ENCODE assay signal across 22 cellular contexts in genomic region chr18:6859676-6860422, GRCh38.
"Had no signal": no experiment of that assay in that cellular context is flagged by ENCODE, and none has a peak within 500 bp of the region (broad histone marks: within the 10 kb centered on the region; RNA-seq: fewer than 3 reads in every experiment).

No MANE protein-coding gene starts in this region.

- H3K4me1 ChIP-seq: gastroesophageal sphincter, heart left ventricle, pancreas, psoas muscle, tibial artery had no signal

- H3K4me1 Mint-ChIP-seq: stimulated activated effector memory CD8-positive, alpha-beta T cell treated with anti-CD3 and anti-CD28 coated beads, Interleukin-12 subunit alpha, Interleukin-12 subunit beta, amount 100 ng/mL, for 72 hours; stimulated activated naive CD8-positive, alpha-beta T cell treated with anti-CD3 and anti-CD28 coated beads, Interleukin-15, amount 100 ng/mL, for 72 hours had no signal

- H3K4me3 ChIP-seq: gastroesophageal sphincter, heart left ventricle, lung, pancreas, psoas muscle, tibial artery had no signal

- H3K9me3 Mint-ChIP-seq: activated CD4-positive, alpha-beta memory T cell treated with anti-CD3 and anti-CD28 coated beads for 36 hours; activated T-helper 1 cell treated with anti-CD3 and anti-CD28 coated beads, Interleukin-12 subunit alpha, Interleukin-12 subunit beta, Interleukin-2, Interleukin-4 antibody, amounts not matched to agents 30 ng/mL and 10 ng/mL and 1 ng/mL, durations not matched to agents 14 hours and 24 hours and 36 hours; stimulated activated naive CD8-positive, alpha-beta T cell treated with anti-CD3 and anti-CD28 coated beads, Interleukin-15, amount 100 ng/mL, for 72 hours had no signal

- H3K9me3 ChIP-seq: heart left ventricle, pancreas, psoas muscle, tibial artery had no signal

- H3K27ac Mint-ChIP-seq: activated CD4-positive, alpha-beta memory T cell treated with anti-CD3 and anti-CD28 coated beads for 36 hours; activated T-helper 1 cell treated with anti-CD3 and anti-CD28 coated beads, Interleukin-12 subunit alpha, Interleukin-12 subunit beta, Interleukin-2, Interleukin-4 antibody, amounts not matched to agents 30 ng/mL and 10 ng/mL and 1 ng/mL, durations not matched to agents 14 hours and 24 hours and 36 hours; brain; natural killer cell treated with Interleukin-12 subunit alpha and Interleukin-12 subunit beta and Interleukin-15 and Interleukin-18, amount 100 ng/mL, for 72 hours; stimulated activated effector memory CD8-positive, alpha-beta T cell treated with anti-CD3 and anti-CD28 coated beads, Interleukin-12 subunit alpha, Interleukin-12 subunit beta, amount 100 ng/mL, for 72 hours; stimulated activated naive CD8-positive, alpha-beta T cell treated with anti-CD3 and anti-CD28 coated beads, Interleukin-15, amount 100 ng/mL, for 72 hours had no signal

- H3K36me3 Mint-ChIP-seq: activated CD4-positive, alpha-beta memory T cell treated with anti-CD3 and anti-CD28 coated beads for 36 hours; natural killer cell treated with Interleukin-12 subunit alpha and Interleukin-12 subunit beta and Interleukin-15 and Interleukin-18, amount 100 ng/mL, for 72 hours; stimulated activated effector memory CD8-positive, alpha-beta T cell treated with anti-CD3 and anti-CD28 coated beads, Interleukin-12 subunit alpha, Interleukin-12 subunit beta, amount 100 ng/mL, for 72 hours had no signal

- H3K27ac ChIP-seq: gastroesophageal sphincter, heart left ventricle, pancreas, psoas muscle, tibial artery had no signal

- H3K27me3 Mint-ChIP-seq: activated CD4-positive, alpha-beta memory T cell treated with anti-CD3 and anti-CD28 coated beads for 36 hours; brain; natural killer cell treated with Interleukin-12 subunit alpha and Interleukin-12 subunit beta and Interleukin-15 and Interleukin-18, amount 100 ng/mL, for 72 hours; stimulated activated naive CD8-positive, alpha-beta T cell treated with anti-CD3 and anti-CD28 coated beads, Interleukin-15, amount 100 ng/mL, for 72 hours had no signal

- ATAC-seq: esophagus mucosa; gastroesophageal sphincter; heart left ventricle; left lobe of liver; natural killer cell treated with Interleukin-12 subunit alpha and Interleukin-12 subunit beta and Interleukin-15 and Interleukin-18, amount 100 ng/mL, for 72 hours; pancreas; psoas muscle; right cardiac atrium; stimulated activated effector memory CD8-positive, alpha-beta T cell treated with anti-CD3 and anti-CD28 coated beads, Interleukin-12 subunit alpha, Interleukin-12 subunit beta, amount 100 ng/mL, for 72 hours; stimulated activated naive CD8-positive, alpha-beta T cell treated with anti-CD3 and anti-CD28 coated beads, Interleukin-15, amount 100 ng/mL, for 72 hours had no signal

- DNase-seq: activated CD4-positive, alpha-beta memory T cell treated with anti-CD3 and anti-CD28 coated beads for 36 hours; activated CD4-positive, alpha-beta T cell treated with anti-CD3 and anti-CD28 coated beads for 48 hours; activated gamma-delta T cell; activated naive CD4-positive, alpha-beta T cell treated with anti-CD3 and anti-CD28 coated beads, Interleukin-2, amount 50 U/mL, for 16 hours; aorta; heart left ventricle; islet precursor cell; pancreas; psoas muscle; right cardiac atrium; stimulated activated CD4-positive, alpha-beta T cell treated with anti-CD3 and anti-CD28 coated beads, Interleukin-1b, Interleukin-23, amount 100 ng/mL, for 48 hours; stimulated activated naive CD8-positive, alpha-beta T cell treated with anti-CD3 and anti-CD28 coated beads, Interleukin-15, amount 100 ng/mL, for 72 hours; T-helper 9 cell; tibial artery had no signal

- H3K4me3 Mint-ChIP-seq: activated CD4-positive, alpha-beta memory T cell treated with anti-CD3 and anti-CD28 coated beads for 36 hours; activated T-helper 1 cell treated with anti-CD3 and anti-CD28 coated beads, Interleukin-12 subunit alpha, Interleukin-12 subunit beta, Interleukin-2, Interleukin-4 antibody, amounts not matched to agents 30 ng/mL and 10 ng/mL and 1 ng/mL, durations not matched to agents 14 hours and 24 hours and 36 hours; brain; natural killer cell treated with Interleukin-12 subunit alpha and Interleukin-12 subunit beta and Interleukin-15 and Interleukin-18, amount 100 ng/mL, for 72 hours; stimulated activated effector memory CD8-positive, alpha-beta T cell treated with anti-CD3 and anti-CD28 coated beads, Interleukin-12 subunit alpha, Interleukin-12 subunit beta, amount 100 ng/mL, for 72 hours; stimulated activated naive CD8-positive, alpha-beta T cell treated with anti-CD3 and anti-CD28 coated beads, Interleukin-15, amount 100 ng/mL, for 72 hours had no signal

- H3K27me3 ChIP-seq: gastroesophageal sphincter, heart left ventricle, pancreas, tibial artery had no signal
